Comparison of ENCODE assay signal across 9 cellular contexts in the genomic region with DNA sequence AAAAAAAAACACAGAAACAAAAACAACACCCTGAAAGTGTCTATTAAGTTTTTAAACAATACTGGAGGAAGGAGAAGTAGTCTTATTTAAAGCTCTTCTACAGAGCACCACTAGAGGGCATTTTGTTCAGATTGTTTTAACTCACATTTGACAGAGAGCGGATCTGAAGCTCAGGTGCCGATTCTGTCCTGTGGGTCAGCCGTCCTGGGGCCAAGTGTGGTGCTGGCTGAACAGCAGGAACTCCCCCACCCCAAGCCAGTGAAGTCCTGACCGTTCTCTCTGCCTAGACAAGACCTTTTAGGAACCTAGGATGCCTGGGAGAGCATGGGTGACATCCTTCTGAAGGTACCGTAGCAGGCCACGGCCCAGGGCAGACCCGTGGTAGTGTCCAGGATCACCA. TPM values are rescaled to one million over a fixed set of nuclear protein-coding genes. Genes with fewer than 3 reads are reported as not detected.
DNase-seq lines count a peak whose midpoint lies in the region; ATAC-seq and TF ChIP-seq lines count a peak whose summit lies in the region.
"Had no signal": no experiment of that assay in that cellular context is flagged by ENCODE, and none has a peak within 500 bp of the region (broad histone marks: within the 10 kb centered on the region; RNA-seq: fewer than 3 reads in every experiment).

No MANE protein-coding gene starts in this region.

- no peak overlapping the region for H2AFZ ChIP-seq in osteoblast (ENCODE audit: low read length)

- peaks cover 66% of the 10 kb centered on the region for H3K79me2 ChIP-seq in osteoblast (ENCODE audit: insufficient read depth, low read length)

- H3K9me3 ChIP-seq in osteoblast (ENCODE audit: low read depth, low read length), result no peaks in the 10 kb centered on the region

- peak; percentile 82 for TF ChIP-seq CTCF in RWPE1 (conservative IDR thresholded peaks at IDR 0.05; ENCODE audit: low read depth)
- TF ChIP-seq CTCF in epithelial cell of proximal tubule (conservative IDR thresholded peaks at IDR 0.05; ENCODE audit: low read depth, low read length), result peak; percentile 63
- TF ChIP-seq CTCF in osteoblast (IDR thresholded peaks at IDR 0.05; ENCODE audit: extremely low read depth, low read depth, low read length), result peak; percentile 58

- peaks cover 15% of the 10 kb centered on the region for H3K4me1 ChIP-seq in osteoblast (ENCODE audit: insufficient read depth, low read length)

- DNase-seq in NCI-H1092 treated with DMSO at 0.1 percent for 48 hours (lab: John Stamatoyannopoulos, UW) (peak; percentile 23), NCI-H1092 (lab: John Stamatoyannopoulos, UW) (no peak), RWPE1 (ENCODE audit: low spot score) (peak; percentile 40), epithelial cell of proximal tubule (ENCODE audit: low read depth) (peak; percentile 9), osteoblast (ENCODE audit: insufficient read length, low spot score, missing footprints) (peak; percentile 89)
- peak; percentile 36 for DNase-seq in Jurkat, Clone E6-1 (ENCODE audit: low read depth, low spot score)

- H3K4me2 ChIP-seq in osteoblast (ENCODE audit: insufficient read depth, low read length), result no peak overlapping the region
- H3K4me2 ChIP-seq: BLaER1 had no signal

- H3K27me3 ChIP-seq in osteoblast (ENCODE audit: insufficient read depth, low read length), result no peaks in the 10 kb centered on the region
- H3K27me3 ChIP-seq: BLaER1 had no signal

- no peak for ATAC-seq in GM18867 (IDR thresholded peaks at IDR 0.05; ENCODE audit: unreplicated experiment)
- no peak for ATAC-seq in GM19328 (IDR thresholded peaks at IDR 0.05; ENCODE audit: unreplicated experiment)

- peaks cover 37% of the 10 kb centered on the region for H4K20me1 ChIP-seq in osteoblast (ENCODE audit: insufficient read depth, low read length)

- CTCF ChIA-PET in RWPE1 (lab: Yijun Ruan, JAX), result interaction anchor here (0.6 to 1.5 kb wide), 9 partner anchors 10 to 264 kb away, joined by 3 to 5 read pairs (median 3); no protein-coding TSS in a partner anchor

- peak overlapping the region; percentile 20 for H3K27ac ChIP-seq in RWPE1
- no peak overlapping the region for H3K27ac ChIP-seq in osteoblast (ENCODE audit: low read depth, low read length)
- H3K27ac ChIP-seq: BLaER1 had no signal

- H3K4me3 ChIP-seq in Jurkat, Clone E6-1 (ENCODE audit: low read length), result no peak overlapping the region
- no peak overlapping the region for H3K4me3 ChIP-seq in epithelial cell of proximal tubule (ENCODE audit: low read depth, low read length)
- no peak overlapping the region for H3K4me3 ChIP-seq in osteoblast (ENCODE audit: insufficient read depth, low read length)
- H3K4me3 ChIP-seq: BLaER1 had no signal

- POLR2A ChIA-PET in RWPE1 (lab: Yijun Ruan, JAX; ENCODE audit: low non-redundant PET), result interaction anchor here (1.2 kb wide), 1 partner anchor 25 kb away, joined by 3 read pairs; no protein-coding TSS in a partner anchor

- H3K36me3 ChIP-seq in osteoblast (ENCODE audit: insufficient read depth, low read length), result peaks cover 54% of the 10 kb centered on the region

RNA-seq across cellular contexts. Expression of a gene that starts 3.9 kb away (rescaled TPM):
- 62.2 TPM for polyA plus RNA-seq in Jurkat, Clone E6-1 (2012; ENCODE audit: insufficient read depth, insufficient read length)
- 23.8 and 27.2 TPM in 2 replicates for total RNA-seq in epithelial cell of proximal tubule
- total RNA-seq in osteoblast, result 39.8 and 49.2 TPM in 2 replicates
